Comparison of ENCODE assay signal across 14 cellular contexts in genomic region chr11:37450613-37451012, GRCh38.
A peak's percentile ranks its signal among the peaks of the same experiment; 100 is the strongest.
DNase-seq lines count a peak whose midpoint lies in the region; ATAC-seq and TF ChIP-seq lines count a peak whose summit lies in the region.
"Had no signal": no experiment of that assay in that cellular context is flagged by ENCODE, and none has a peak within 500 bp of the region (broad histone marks: within the 10 kb centered on the region; RNA-seq: fewer than 3 reads in every experiment).

No MANE protein-coding gene starts in this region.

- DNase-seq in HL-60 (ENCODE audit: low read depth in 1 of 2, low spot score in 1 of 2), result peak; percentile 14 to 59
- peak; percentile 63 for DNase-seq in amniotic epithelial cell (ENCODE audit: low read depth)
- DNase-seq in smooth muscle cell (lab: John Stamatoyannopoulos, UW; ENCODE audit: unreplicated experiment), result no peak
- DNase-seq in HuH-7.5 (ENCODE audit: low spot score), result no peak
- no peak for DNase-seq in T-helper 17 cell
- no peak for DNase-seq in hypothalamus (lab: John Stamatoyannopoulos, UW)
- DNase-seq: central memory CD4-positive, alpha-beta T cell; DND-41; gastrocnemius medialis; stimulated activated CD4-positive, alpha-beta T cell treated with anti-CD3 and anti-CD28 coated beads, Interleukin-15, amount 100 ng/mL, for 24 hours; substantia nigra had no signal

- H3F3A ChIP-seq in smooth muscle cell (ENCODE audit: low read depth), result no peaks in the 10 kb centered on the region

- WGBS in smooth muscle cell (ENCODE audit: low lambda C conversion rate), result 68% methylated on average over 2 of the region's 2 CpGs

- no peaks in the 10 kb centered on the region for H3K36me3 ChIP-seq in smooth muscle cell (ENCODE audit: low read depth)
- H3K36me3 ChIP-seq: gastrocnemius medialis had no signal

- peaks cover 5% of the 10 kb centered on the region for H3K4me1 ChIP-seq in smooth muscle cell (ENCODE audit: low read depth)
- H3K4me1 ChIP-seq: gastrocnemius medialis had no signal

- no peak overlapping the region for H3K4me2 ChIP-seq in smooth muscle cell

- H3K4me3 ChIP-seq in HL-60 (replicated peaks; ENCODE audit: insufficient read depth, low read length), result no peak overlapping the region
- no peak overlapping the region for H3K4me3 ChIP-seq in smooth muscle cell
- H3K4me3 ChIP-seq: gastrocnemius medialis had no signal

- TF ChIP-seq CTCF in HL-60 (IDR thresholded peaks at IDR 0.05; ENCODE audit: insufficient read depth, low read length) (no peak), smooth muscle cell (IDR thresholded peaks at IDR 0.05; ENCODE audit: borderline replicate concordance, insufficient read depth, poor library complexity, severe bottlenecking) (no peak)

- H3K79me2 ChIP-seq in smooth muscle cell (ENCODE audit: low read depth), result no peaks in the 10 kb centered on the region

- H3K27me3 ChIP-seq in HL-60 (ENCODE audit: insufficient read depth, poor library complexity, severe bottlenecking) (peaks cover 4% of the 10 kb centered on the region), smooth muscle cell (ENCODE audit: low read depth) (no peaks in the 10 kb centered on the region)
- H3K27me3 ChIP-seq: gastrocnemius medialis had no signal

- H3K4me3 Mint-ChIP-seq in T-helper 17 cell, result no peak overlapping the region
- H3K4me3 Mint-ChIP-seq: mesothelial cell of epicardium; T-helper 1 cell treated with Interleukin-12 subunit alpha and Interleukin-12 subunit beta and Interleukin-4 antibody, amounts not matched to agents 30 μg/mL and 1 μg/mL, for 36 hours had no signal

- no peaks in the 10 kb centered on the region for H4K20me1 ChIP-seq in smooth muscle cell (ENCODE audit: low read depth)

- H3K9me3 ChIP-seq in smooth muscle cell (replicated peaks; ENCODE audit: low read depth) (no peaks in the 10 kb centered on the region), T-helper 17 cell (ENCODE audit: control insufficient read depth, low read length, poor library complexity, severe bottlenecking) (no peaks in the 10 kb centered on the region)
- H3K9me3 ChIP-seq: gastrocnemius medialis had no signal

- H3K4me1 Mint-ChIP-seq in T-helper 17 cell, result no peaks in the 10 kb centered on the region

- ATAC-seq in GM21390 (IDR thresholded peaks at IDR 0.05; ENCODE audit: unreplicated experiment), result peak; percentile 82
- ATAC-seq in T-helper 17 cell, result no peak
- ATAC-seq: gastrocnemius medialis had no signal

- H3K36me3 Mint-ChIP-seq in T-helper 17 cell (ENCODE audit: low read depth), result no peaks in the 10 kb centered on the region
- H3K36me3 Mint-ChIP-seq: mesothelial cell of epicardium had no signal

- no peaks in the 10 kb centered on the region for H3K27me3 Mint-ChIP-seq in T-helper 17 cell

- H3K27ac ChIP-seq in HL-60 (replicated peaks) (no peak overlapping the region), smooth muscle cell (ENCODE audit: low read depth) (no peak overlapping the region)
- H3K27ac ChIP-seq: gastrocnemius medialis had no signal

- H2AFZ ChIP-seq in smooth muscle cell (ENCODE audit: low read depth), result peak overlapping the region; percentile 6

- no peak overlapping the region for H3K27ac Mint-ChIP-seq in T-helper 17 cell
- H3K27ac Mint-ChIP-seq: T-helper 1 cell treated with Interleukin-12 subunit alpha and Interleukin-12 subunit beta and Interleukin-4 antibody, amounts not matched to agents 30 μg/mL and 1 μg/mL, for 36 hours had no signal

- H3K9ac ChIP-seq in smooth muscle cell (ENCODE audit: low read depth), result no peak overlapping the region

Comparison
In these comparisons a context has a peak if more than half of its experiments do, and no peak if none do; other contexts are left out.
1. DNase-seq: peak in HL-60 (2 of 2) and amniotic epithelial cell (single experiment); none in smooth muscle cell (single experiment), HuH-7.5 (single experiment), T-helper 17 cell (0 of 3) and hypothalamus (0 of 51).